Comparison of ENCODE assay signal across 8 cellular contexts in genomic region chr4:157075811-157076577, GRCh38. TPM values are rescaled to one million over a fixed set of nuclear protein-coding genes. Genes with fewer than 3 reads are reported as not detected.
DNase-seq lines count a peak whose midpoint lies in the region; ATAC-seq and TF ChIP-seq lines count a peak whose summit lies in the region.

Gene GLRB (plus strand): TSS chr4:157076150. CDS start chr4:157078025, 1,875 bp downstream.

- no peaks in the 10 kb centered on the region for H3K9me3 ChIP-seq in gastroesophageal sphincter

- peaks cover 22% of the 10 kb centered on the region for H3K27me3 Mint-ChIP-seq in activated T-helper 1 cell treated with anti-CD3 and anti-CD28 coated beads, Interleukin-12 subunit alpha, Interleukin-12 subunit beta, Interleukin-2, Interleukin-4 antibody, amounts not matched to agents 30 ng/mL and 10 ng/mL and 1 ng/mL, durations not matched to agents 14 hours and 24 hours and 36 hours (ENCODE audit: insufficient read depth)

- H3K27ac ChIP-seq in gastroesophageal sphincter: peak within 1 kb of the TSS in 1 of 4 donors; percentile 10

- peaks cover 0 to 12% (median 3%) of the 10 kb centered on the region in 3 donors for H3K4me1 ChIP-seq in gastroesophageal sphincter

- H3K27ac Mint-ChIP-seq in activated T-helper 1 cell treated with anti-CD3 and anti-CD28 coated beads, Interleukin-12 subunit alpha, Interleukin-12 subunit beta, Interleukin-2, Interleukin-4 antibody, amounts not matched to agents 30 ng/mL and 10 ng/mL and 1 ng/mL, durations not matched to agents 14 hours and 24 hours and 36 hours: no peak within 1 kb of the TSS

- no peak within 1 kb of the TSS for H3K4me3 Mint-ChIP-seq in activated T-helper 1 cell treated with anti-CD3 and anti-CD28 coated beads, Interleukin-12 subunit alpha, Interleukin-12 subunit beta, Interleukin-2, Interleukin-4 antibody, amounts not matched to agents 30 ng/mL and 10 ng/mL and 1 ng/mL, durations not matched to agents 14 hours and 24 hours and 36 hours

- TF ChIP-seq POLR2A in gastroesophageal sphincter (IDR thresholded peaks at IDR 0.05): no peak
- TF ChIP-seq POLR2A in GM18505 (IDR thresholded peaks at IDR 0.05; ENCODE audit: borderline replicate concordance, extremely low read depth, insufficient read depth, insufficient read length): no peak

- intact Hi-C loops in activated T-helper 1 cell treated with anti-CD3 and anti-CD28 coated beads, Interleukin-12 subunit alpha, Interleukin-12 subunit beta, Interleukin-2, Interleukin-4 antibody, amounts not matched to agents 30 ng/mL and 10 ng/mL and 1 ng/mL, durations not matched to agents 14 hours and 24 hours and 36 hours (cut with micrococcal nuclease): no loop called here

- H3K27me3 ChIP-seq in gastroesophageal sphincter: peaks cover 5% of the 10 kb centered on the region

- 0 to 2% methylated on average over 2 to 9 of the region's 84 CpGs for WGBS in gastroesophageal sphincter (ENCODE audit: low coverage in 1 of 2), 2 donors

- ATAC-seq in SK-N-SH treated with all-trans-retinoic acid at 6 μM for 48 hours: peak; percentile 88
- ATAC-seq in gastroesophageal sphincter: peak; percentile 80
- ATAC-seq in GM18505 (IDR thresholded peaks at IDR 0.05; ENCODE audit: unreplicated experiment): no peak
- no peak for ATAC-seq in HG02870 (IDR thresholded peaks at IDR 0.05; ENCODE audit: unreplicated experiment)
- ATAC-seq in GM21367 (IDR thresholded peaks at IDR 0.05; ENCODE audit: unreplicated experiment): no peak

- no peaks in the 10 kb centered on the region for H3K9me3 Mint-ChIP-seq in activated T-helper 1 cell treated with anti-CD3 and anti-CD28 coated beads, Interleukin-12 subunit alpha, Interleukin-12 subunit beta, Interleukin-2, Interleukin-4 antibody, amounts not matched to agents 30 ng/mL and 10 ng/mL and 1 ng/mL, durations not matched to agents 14 hours and 24 hours and 36 hours

- H3K4me3 ChIP-seq in gastroesophageal sphincter: peak within 1 kb of the TSS; percentile 53 to 66

- POLR2A ChIA-PET in HEK293T (lab: Yijun Ruan, JAX): interaction anchor here (1.0 kb wide), 2 partner anchors 26 to 103 kb away, joined by 3 read pairs; no protein-coding TSS in a partner anchor

- TF ChIP-seq CTCF in gastroesophageal sphincter (IDR thresholded peaks at IDR 0.05): no peak

- CTCF ChIA-PET in HEK293T (lab: Yijun Ruan, JAX): interaction anchor here (0.5 to 0.8 kb wide), 2 partner anchors 29 to 30 kb away, joined by 3 to 5 read pairs; no protein-coding TSS in a partner anchor

- H3K36me3 ChIP-seq in gastroesophageal sphincter: no peaks in the 10 kb centered on the region

- H3K36me3 Mint-ChIP-seq in activated T-helper 1 cell treated with anti-CD3 and anti-CD28 coated beads, Interleukin-12 subunit alpha, Interleukin-12 subunit beta, Interleukin-2, Interleukin-4 antibody, amounts not matched to agents 30 ng/mL and 10 ng/mL and 1 ng/mL, durations not matched to agents 14 hours and 24 hours and 36 hours (ENCODE audit: low read depth): peaks cover 2% of the 10 kb centered on the region

- TF ChIP-seq EP300 in gastroesophageal sphincter (IDR thresholded peaks at IDR 0.05): no peak

- H3K4me1 Mint-ChIP-seq in activated T-helper 1 cell treated with anti-CD3 and anti-CD28 coated beads, Interleukin-12 subunit alpha, Interleukin-12 subunit beta, Interleukin-2, Interleukin-4 antibody, amounts not matched to agents 30 ng/mL and 10 ng/mL and 1 ng/mL, durations not matched to agents 14 hours and 24 hours and 36 hours (ENCODE audit: low read depth): no peaks in the 10 kb centered on the region

- DNase-seq in HEK293T (ENCODE audit: extremely low spot score) (peak; percentile 69), nucleus accumbens (lab: John Stamatoyannopoulos, UW) (peak in 44 of 56 donors; percentile 1 to 62 (median 30))
- no peak for DNase-seq in activated T-helper 1 cell treated with anti-CD3 and anti-CD28 coated beads, Interleukin-12 subunit alpha, Interleukin-12 subunit beta, Interleukin-2, Interleukin-4 antibody, amounts not matched to agents 30 ng/mL and 10 ng/mL and 1 ng/mL, durations not matched to agents 14 hours and 24 hours and 36 hours (ENCODE audit: low spot score)

TF ChIP-seq in HEK293T, 16 proteins besides CTCF, POLR2A, EP300 and RAD21:
- no peak for TF ChIP-seq CTBP1 (IDR thresholded peaks at IDR 0.05; ENCODE audit: borderline replicate concordance)
- 0 out of 2 replicates have a peak, but pooled peaks have one; percentile 12 for TF ChIP-seq L3MBTL2 (conservative IDR thresholded peaks at IDR 0.05)

TF ChIP-seq in SK-N-SH treated with all-trans-retinoic acid at 6 μM for 48 hours, 23 proteins besides CTCF, POLR2A, EP300 and RAD21:
- TF ChIP-seq ZNF70 (CRISPR knock-in tag; IDR thresholded peaks at IDR 0.05): no peak
- TF ChIP-seq TOX (CRISPR knock-in tag; IDR thresholded peaks at IDR 0.05; ENCODE audit: borderline replicate concordance): no peak
- no peak for TF ChIP-seq OSR1 (CRISPR knock-in tag; IDR thresholded peaks at IDR 0.05)
- TF ChIP-seq ZFP30 (CRISPR knock-in tag; IDR thresholded peaks at IDR 0.05): no peak
- no peak for TF ChIP-seq ZC3H10 (CRISPR knock-in tag; IDR thresholded peaks at IDR 0.05)
- TF ChIP-seq ISL1 (CRISPR knock-in tag; IDR thresholded peaks at IDR 0.05): no peak
- no peak for TF ChIP-seq GLIS3 (CRISPR knock-in tag; IDR thresholded peaks at IDR 0.05)
- no peak for TF ChIP-seq ZFP3 (CRISPR knock-in tag; IDR thresholded peaks at IDR 0.05)
- no peak for TF ChIP-seq POU6F1 (CRISPR knock-in tag; IDR thresholded peaks at IDR 0.05; ENCODE audit: borderline replicate concordance, low read depth)
TF ChIP-seq in SK-N-SH treated with all-trans-retinoic acid at 6 μM for 48 hours: peak in this region for 0.

RNA-seq across cellular contexts. Expression of gene GLRB, which starts in this region (rescaled TPM):
- 1 to 10 TPM; 1.6 to 5.8 (median 2.7) TPM for total RNA-seq in gastroesophageal sphincter
- not detected in 2 replicates for total RNA-seq in activated T-helper 1 cell treated with anti-CD3 and anti-CD28 coated beads, Interleukin-12 subunit alpha, Interleukin-12 subunit beta, Interleukin-2, Interleukin-4 antibody, amounts not matched to agents 30 ng/mL and 10 ng/mL and 1 ng/mL, durations not matched to agents 14 hours and 24 hours and 36 hours

Comparison
In these comparisons a context has a peak if more than half of its experiments do, and no peak if none do; other contexts are left out.
1. ATAC-seq: peak in SK-N-SH treated with all-trans-retinoic acid at 6 μM for 48 hours (single experiment) and gastroesophageal sphincter (single experiment); none in GM18505 (single experiment), HG02870 (single experiment) and GM21367 (single experiment).